ENCODE assay signal across 18 cellular contexts in the genomic region with DNA sequence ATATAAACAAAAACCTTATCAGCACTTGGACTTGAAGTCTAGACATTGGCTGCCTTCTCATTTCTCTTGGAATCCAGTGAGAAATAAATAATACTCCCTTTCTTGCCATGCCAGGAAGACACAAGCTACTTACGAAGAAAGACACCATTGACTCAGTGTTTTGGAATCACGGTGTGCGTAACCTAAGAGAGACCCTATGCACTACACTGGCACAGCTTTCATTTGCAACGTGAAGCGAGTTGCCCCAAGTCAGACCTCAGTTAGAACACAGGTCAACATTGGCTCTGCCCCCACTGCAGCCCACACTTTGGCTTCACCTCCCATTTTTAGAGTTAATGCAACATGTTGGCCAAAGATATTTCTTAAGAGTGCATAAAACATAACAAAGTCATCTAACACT. TPM values are rescaled to one million over a fixed set of nuclear protein-coding genes. Genes with fewer than 3 reads are reported as not detected.
DNase-seq lines count a peak whose midpoint lies in the region; ATAC-seq and TF ChIP-seq lines count a peak whose summit lies in the region.
"Had no signal": no experiment of that assay in that cellular context is flagged by ENCODE, and none has a peak within 500 bp of the region (broad histone marks: within the 10 kb centered on the region; RNA-seq: fewer than 3 reads in every experiment).

No MANE protein-coding gene starts in this region.

- no peaks in the 10 kb centered on the region for H3K27me3 ChIP-seq in MG63
- H3K27me3 ChIP-seq in brain microvascular endothelial cell (replicated peaks) = no peaks in the 10 kb centered on the region
- H3K27me3 ChIP-seq: BLaER1 treated with 17β-estradiol and CSF1 and Interleukin-3, amounts not matched to agents 10 nM and 100 nM had no signal

- DNase-seq in MG63 (peak; percentile 7), brain microvascular endothelial cell (peak; percentile 7), omental fat pad (ENCODE audit: low spot score) (no peak), KBM-7 (no peak), NCI-H1092 (lab: John Stamatoyannopoulos, UW) (no peak)
- DNase-seq: AML-193; Caco-2; Calu3; CD4-positive, alpha-beta T cell; CD8-positive, alpha-beta T cell; DMS79 treated with DMSO at 0.1 percent for 48 hours; GF-D8 had no signal

- in situ Hi-C loops in brain microvascular endothelial cell (cut with HindIII; ENCODE audit: low pct_ligation_motif_present, low sequenced_read_pairs) (no loop called here), KBM-7 (cut with MboI; ENCODE audit: low pct_unique_long_range_greater_than_20kb, low sequenced_read_pairs) (no loop called here)

- H3K36me3 ChIP-seq in MG63 (no peaks in the 10 kb centered on the region), brain microvascular endothelial cell (replicated peaks) (no peaks in the 10 kb centered on the region)
- H3K36me3 ChIP-seq: BLaER1 treated with 17β-estradiol and CSF1 and Interleukin-3, amounts not matched to agents 10 nM and 100 nM had no signal

- H3K9me3 ChIP-seq in MG63 = no peaks in the 10 kb centered on the region
- H3K9me3 ChIP-seq: A549; BLaER1 treated with 17β-estradiol and CSF1 and Interleukin-3, amounts not matched to agents 10 nM and 100 nM; Caco-2 had no signal

- H3K4me3 ChIP-seq in MG63 (no peak overlapping the region), brain microvascular endothelial cell (ENCODE audit: low read depth, low read length) (no peak overlapping the region)
- H3K4me3 ChIP-seq: A549; BLaER1 treated with 17β-estradiol and CSF1 and Interleukin-3, amounts not matched to agents 10 nM and 100 nM had no signal

- H3K27ac ChIP-seq in brain microvascular endothelial cell = no peak overlapping the region
- H3K27ac ChIP-seq: 22Rv1; A549; BLaER1 treated with 17β-estradiol and CSF1 and Interleukin-3, amounts not matched to agents 10 nM and 100 nM; C4-2B had no signal

- peak; percentile 87 for ATAC-seq in omental fat pad (ENCODE audit: low FRiP score)
- ATAC-seq in HG03442 (IDR thresholded peaks at IDR 0.05; ENCODE audit: unreplicated experiment) = no peak
- ATAC-seq: A549; CD8-positive, alpha-beta T cell had no signal

- no peak for TF ChIP-seq CTCF in brain microvascular endothelial cell (IDR thresholded peaks at IDR 0.05; ENCODE audit: low read depth, low read length, missing control alignments)
- TF ChIP-seq CTCF in omental fat pad (IDR thresholded peaks at IDR 0.05) = no peak

RNA-seq across cellular contexts. Expression of a gene that starts 54.2 kb away (rescaled TPM):
- 11.1 and 42.7 TPM in 2 replicates for total RNA-seq in MG63 (2014; rRNA removed; shearing (Covaris generic); ENCODE audit: low replicate concordance)
- 10 to 100 TPM in 1 of 4 donors, 1 to 10 TPM in 3; 2.7 to 11.7 (median 4.0) TPM for total RNA-seq in omental fat pad
- total RNA-seq: B cell; CD4-positive, alpha-beta T cell; CD8-positive, alpha-beta T cell had no signal

Comparison
In these comparisons a context has a peak if more than half of its experiments do, and no peak if none do; other contexts are left out.
1. DNase-seq: peak in MG63 (single experiment) and brain microvascular endothelial cell (single experiment); none in omental fat pad (single experiment), KBM-7 (single experiment) and NCI-H1092 (single experiment).